In the genomic region with DNA sequence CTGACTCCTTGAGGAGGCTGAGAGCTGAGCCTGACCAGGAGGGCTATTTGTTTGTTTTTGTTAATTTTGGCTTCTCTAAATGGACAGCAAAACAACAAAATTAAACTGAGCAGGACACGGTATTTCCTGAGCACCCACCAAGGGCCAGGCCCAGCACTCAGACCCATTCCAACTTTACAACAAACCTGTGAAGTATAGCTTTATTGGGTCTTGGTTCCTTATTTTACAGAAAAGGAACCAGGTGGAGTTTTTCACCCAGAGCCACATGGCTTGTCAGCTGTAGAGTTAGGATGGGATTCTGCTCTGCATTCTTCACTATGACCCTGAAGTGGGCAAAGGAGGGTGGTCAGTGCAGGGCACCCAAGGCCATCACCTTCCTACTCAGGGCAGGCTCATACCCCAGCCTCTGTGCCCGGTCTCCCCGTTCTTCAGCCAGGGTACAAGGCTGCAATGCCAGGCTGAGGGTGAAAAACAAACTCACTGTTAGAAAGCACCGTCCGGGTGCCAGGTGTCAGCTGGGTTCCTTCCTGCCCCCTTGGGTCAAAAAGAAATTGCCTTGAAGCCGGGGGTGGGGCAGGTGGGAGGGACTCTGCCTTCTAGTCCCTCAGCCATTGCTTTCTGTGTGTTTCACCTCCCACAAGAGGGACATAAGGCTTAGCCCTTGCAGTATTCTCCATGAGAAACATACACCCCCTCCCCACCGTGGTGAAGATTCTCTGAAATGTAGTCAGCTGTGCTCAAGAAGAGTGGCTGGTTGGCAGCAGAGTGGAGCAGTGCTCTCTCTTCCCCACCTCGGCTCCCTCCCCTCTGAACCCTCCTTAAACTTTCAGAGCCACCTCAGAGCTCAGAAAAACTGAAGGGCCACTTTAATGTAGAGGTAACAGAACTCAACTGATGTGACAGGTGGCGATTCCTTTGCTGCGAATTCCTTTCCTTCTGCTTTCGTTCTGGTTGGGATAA, we compare ENCODE assay signal across 12 cellular contexts. TPM values are rescaled to one million over a fixed set of nuclear protein-coding genes. Genes with fewer than 3 reads are reported as not detected.
DNase-seq lines count a peak whose midpoint lies in the region; ATAC-seq, FAIRE-seq and TF ChIP-seq lines count a peak whose summit lies in the region.
"Had no signal": no experiment of that assay in that cellular context is flagged by ENCODE, and none has a peak within 500 bp of the region (broad histone marks: within the 10 kb centered on the region; RNA-seq: fewer than 3 reads in every experiment).

No MANE protein-coding gene starts in this region.

- no peaks in the 10 kb centered on the region for H3K9me3 ChIP-seq in MM.1S (replicated peaks; ENCODE audit: insufficient read depth, low read length)
- no peaks in the 10 kb centered on the region; the same call in 1 of the 3 replicates for H3K9me3 ChIP-seq in GM12878 (replicated peaks; ENCODE audit: control insufficient read depth, insufficient read depth, low read length)
- no peaks in the 10 kb centered on the region for H3K9me3 ChIP-seq in PC-9 (ENCODE audit: insufficient read depth, low read depth)
- H3K9me3 ChIP-seq: testis had no signal

- RAD21 ChIA-PET in GM12878 (lab: Charles Lee; ENCODE audit: unreplicated experiment): interaction anchor here (0.8 to 3.8 kb wide), 4 partner anchors 8 to 39 kb away, joined by 3 to 75 read pairs (median 14); no protein-coding TSS in a partner anchor

- peak overlapping the region; percentile 98 for H3K4me2 ChIP-seq in MM.1S (ENCODE audit: low read depth, low read length)
- H3K4me2 ChIP-seq in GM12878 (ENCODE audit: control insufficient read depth, insufficient read depth): peak overlapping the region; percentile 86
- H3K4me2 ChIP-seq in PC-9: no peak overlapping the region

- H3K4me3 ChIP-seq in MM.1S (ENCODE audit: low read length) (peak overlapping the region; percentile 94), GM12878 (peak overlapping the region; percentile 95), PC-9 (no peak overlapping the region)
- H3K4me3 ChIP-seq: testis had no signal

- peak overlapping the region; percentile 77 for H3K4me3 Mint-ChIP-seq in stimulated activated effector memory CD8-positive, alpha-beta T cell treated with anti-CD3 and anti-CD28 coated beads, Interleukin-12 subunit alpha, Interleukin-12 subunit beta, amount 100 ng/mL, for 72 hours
- H3K4me3 Mint-ChIP-seq: nephron had no signal

- in situ Hi-C loops in GM12878 (cut with MboI): no loop called here

- SMC1A ChIA-PET in GM12878 (lab: Charles Lee; ENCODE audit: uncharacterized antibody, unreplicated experiment): interaction anchor here (0.9 to 4.2 kb wide), 12 partner anchors 7 to 96 kb away, joined by 3 to 52 read pairs (median 4); no protein-coding TSS in a partner anchor

- no peak for TF ChIP-seq EP300 in GM12878 (IDR thresholded peaks at IDR 0.05; ENCODE audit: borderline replicate concordance in 1 of 2, control insufficient read depth in 1 of 2, low read depth in 2 of 2, low read length in 2 of 2)

- peaks cover 22% of the 10 kb centered on the region; the same call in 1 of the 2 replicates for H3F3A ChIP-seq in MM.1S (ENCODE audit: insufficient read depth, low read length)
- H3F3A ChIP-seq in PC-9 (ENCODE audit: insufficient read depth, low read depth): 0 out of 2 replicates have a peak, but pooled peaks cover 4% of the 10 kb centered on the region

- no peak for TF ChIP-seq RAD21 in GM12878 (IDR thresholded peaks at IDR 0.05; ENCODE audit: insufficient read depth, low read depth, low read length)

- H3K79me2 ChIP-seq in MM.1S (ENCODE audit: low read length): peaks cover 73% of the 10 kb centered on the region
- peaks cover 73% of the 10 kb centered on the region for H3K79me2 ChIP-seq in GM12878 (ENCODE audit: control insufficient read depth, insufficient read depth, low read length)
- H3K79me2 ChIP-seq in PC-9 (ENCODE audit: low read depth): no peaks in the 10 kb centered on the region

- H3K4me1 ChIP-seq in MM.1S (ENCODE audit: low read length) (peaks cover 19% of the 10 kb centered on the region), GM12878 (ENCODE audit: control insufficient read depth, insufficient read depth, low read length) (peaks cover 41% of the 10 kb centered on the region), PC-9 (replicated peaks; ENCODE audit: insufficient read depth) (no peaks in the 10 kb centered on the region)

- H3K27me3 ChIP-seq in MM.1S (replicated peaks; ENCODE audit: insufficient read depth, low read length) (no peaks in the 10 kb centered on the region), GM12878 (replicated peaks in 1 of 2; ENCODE audit: control insufficient read depth in 2 of 2, insufficient read depth in 2 of 2, low read length in 1 of 2) (no peaks in the 10 kb centered on the region), PC-9 (ENCODE audit: insufficient read depth, low read depth) (no peaks in the 10 kb centered on the region)
- H3K27me3 ChIP-seq: testis had no signal

- peak overlapping the region; percentile 92 for H3K27ac Mint-ChIP-seq in stimulated activated effector memory CD8-positive, alpha-beta T cell treated with anti-CD3 and anti-CD28 coated beads, Interleukin-12 subunit alpha, Interleukin-12 subunit beta, amount 100 ng/mL, for 72 hours

- no peak overlapping the region for H2AFZ ChIP-seq in MM.1S (ENCODE audit: low read length)
- H2AFZ ChIP-seq in GM12878 (ENCODE audit: control insufficient read depth, low read depth, low read length): no peak overlapping the region
- no peak overlapping the region for H2AFZ ChIP-seq in PC-9

- POLR2A ChIA-PET in GM12878 (lab: Charles Lee) (interaction anchor here (0.6 to 1.2 kb wide), 4 partner anchors 26 to 41 kb away, joined by 3 to 4 read pairs (median 4); no protein-coding TSS in a partner anchor), PC-9 (lab: Charles Lee; ENCODE audit: unreplicated experiment) (no interaction called here)

- peaks cover 79% of the 10 kb centered on the region for H3K4me1 Mint-ChIP-seq in stimulated activated effector memory CD8-positive, alpha-beta T cell treated with anti-CD3 and anti-CD28 coated beads, Interleukin-12 subunit alpha, Interleukin-12 subunit beta, amount 100 ng/mL, for 72 hours

- H3K27ac ChIP-seq in MM.1S (ENCODE audit: low read length) (peak overlapping the region; percentile 71; the same call in 1 of the 2 replicates), GM12878 (ENCODE audit: control insufficient read depth, insufficient read depth) (peak overlapping the region; percentile 96), PC-9 (no peak overlapping the region)
- H3K27ac ChIP-seq: testis had no signal

- WGBS in GM12878 (ENCODE audit: insufficient coverage, insufficient replicate concordance, low lambda C conversion rate, missing lambda C conversion rate): 26% methylated on average over 11 of the region's 11 CpGs

- H3K36me3 ChIP-seq in MM.1S (replicated peaks; ENCODE audit: insufficient read depth, low read length) (no peaks in the 10 kb centered on the region; the same call in 1 of the 2 replicates), GM12878 (ENCODE audit: control insufficient read depth in 2 of 2, insufficient read depth in 2 of 2, low read length in 1 of 2) (peaks cover 4 to 11% of the 10 kb centered on the region in 2 experiments), PC-9 (ENCODE audit: low read depth) (no peaks in the 10 kb centered on the region)

- peak; percentile 8 for DNase-seq in NCI-H82 (lab: John Stamatoyannopoulos, UW)
- DNase-seq in NCI-H82 treated with DMSO at 0.1 percent for 48 hours (lab: John Stamatoyannopoulos, UW; ENCODE audit: unreplicated experiment): no peak
- DNase-seq in MM.1S: peak; percentile 59
- DNase-seq in GM12878 (ENCODE audit: low read depth, low spot score): no peak
- DNase-seq in stimulated activated effector memory CD8-positive, alpha-beta T cell treated with anti-CD3 and anti-CD28 coated beads, Interleukin-12 subunit alpha, Interleukin-12 subunit beta, amount 100 ng/mL, for 72 hours (ENCODE audit: low spot score in 2 of 2): no peak
- no peak for DNase-seq in PC-9
- DNase-seq in left lobe of liver (ENCODE audit: low spot score): no peak
- no peak for DNase-seq in occipital lobe (lab: John Stamatoyannopoulos, UW)
- DNase-seq: 8988T, NCI-H446 treated with DMSO at 0.1 percent for 48 hours, testis had no signal

- BruUV-seq in GM12878 (replicated peaks; lab: Mats Ljungman, UMichigan) (no TSS peak), PC-9 (replicated peaks; lab: Mats Ljungman, UMichigan) (no TSS peak)

- TF ChIP-seq CTCF in MM.1S (IDR thresholded peaks at IDR 0.05; ENCODE audit: low read length): no peak
- TF ChIP-seq CTCF in GM12878 (IDR thresholded peaks at IDR 0.05 in 2 of 3, conservative IDR thresholded peaks at IDR 0.05 in 1 of 3; ENCODE audit: control insufficient read depth in 2 of 3, extremely low read depth in 1 of 3, insufficient read depth in 1 of 3, low read depth in 3 of 3, low read length in 3 of 3): no peak
- TF ChIP-seq CTCF in PC-9 (conservative IDR thresholded peaks at IDR 0.05): no peak

- TF ChIP-seq POLR2A in GM12878 (IDR thresholded peaks at IDR 0.05; ENCODE audit: low read depth, low read length): no peak

- intact Hi-C loops in GM12878 (cut with micrococcal nuclease; ENCODE audit: unreplicated experiment) (loop anchor here (1.0 kb wide), 1 partner anchor 38 kb away; no protein-coding TSS in a partner anchor), PC-9 (cut with micrococcal nuclease; ENCODE audit: unreplicated experiment) (no loop called here)

- CTCF ChIA-PET in GM12878 (lab: Yijun Ruan, JAX) (interaction anchor here (0.9 to 13.8 kb wide), 11 partner anchors 7 to 214 kb away, joined by 3 to 195 read pairs (median 6); no protein-coding TSS in a partner anchor), PC-9 (lab: Charles Lee) (no interaction called here)

- no peak for FAIRE-seq in GM12878 (lab: Jason Lieb, UNC)

- no peaks in the 10 kb centered on the region for H3K9me2 ChIP-seq in MM.1S (replicated peaks; ENCODE audit: insufficient read depth, low read length)
- H3K9me2 ChIP-seq in PC-9 (ENCODE audit: insufficient read depth): no peaks in the 10 kb centered on the region

- H3K9ac ChIP-seq in MM.1S (ENCODE audit: low read length) (peak overlapping the region; percentile 74; the same call in 1 of the 2 replicates), GM12878 (ENCODE audit: control insufficient read depth, insufficient read depth, low read length) (peak overlapping the region; percentile 97)

- H3K36me3 Mint-ChIP-seq in stimulated activated effector memory CD8-positive, alpha-beta T cell treated with anti-CD3 and anti-CD28 coated beads, Interleukin-12 subunit alpha, Interleukin-12 subunit beta, amount 100 ng/mL, for 72 hours: peaks cover 86% of the 10 kb centered on the region

- H4K20me1 ChIP-seq in MM.1S (ENCODE audit: insufficient read depth, low read length): peaks cover 10% of the 10 kb centered on the region; the same call in 1 of the 2 replicates
- H4K20me1 ChIP-seq in GM12878 (ENCODE audit: control insufficient read depth, insufficient read depth): peaks cover 20% of the 10 kb centered on the region; the same call in 1 of the 2 replicates
- no peaks in the 10 kb centered on the region for H4K20me1 ChIP-seq in PC-9 (ENCODE audit: insufficient read depth)

- ATAC-seq in GM12878 (peak; percentile 13), left lobe of liver (no peak)
- ATAC-seq in stimulated activated effector memory CD8-positive, alpha-beta T cell treated with anti-CD3 and anti-CD28 coated beads, Interleukin-12 subunit alpha, Interleukin-12 subunit beta, amount 100 ng/mL, for 72 hours: no peak

- H3K9me3 Mint-ChIP-seq in stimulated activated effector memory CD8-positive, alpha-beta T cell treated with anti-CD3 and anti-CD28 coated beads, Interleukin-12 subunit alpha, Interleukin-12 subunit beta, amount 100 ng/mL, for 72 hours: peaks cover 2% of the 10 kb centered on the region
- H3K9me3 Mint-ChIP-seq: nephron had no signal

RNA-seq across cellular contexts. Expression of a gene that starts 2.2 kb away (rescaled TPM):
- 168 and 195 TPM in 2 replicates for total RNA-seq in GM12878 (2013; cell fraction: nucleolus; rRNA removed)
- total RNA-seq in GM12878 (2014; rRNA removed) (96.0 and 98.5 TPM in 2 replicates), GM12878 (2014; rRNA removed; fragmentation: Illumina TruSeq; extraction: Trizol) (42.6 and 42.8 TPM in 2 replicates), GM12878 (2021) (114 and 117 TPM in 2 replicates), PC-9 (2021) (29.6 and 38.7 TPM in 2 replicates), left lobe of liver (60.3 TPM), occipital lobe (4.2 TPM)
- polyA plus RNA-seq in GM12878 (2011; ENCODE audit: low read depth): 26.5 TPM
- polyA plus RNA-seq in GM12878 (2011; rRNA removed) (13.6 and 27.4 TPM in 2 replicates), GM12878 (2014; fragmentation: Illumina TruSeq; extraction: Trizol) (20.8 and 48.3 TPM in 2 replicates), GM12878 (2014; fragmentation: Nextera tagmentation; extraction: Ambion mirVana) (1 to 10 TPM in 1 of 2 experiments, under 1 TPM in 1; 0.68 to 1.7 TPM), GM12878 (2014; rRNA removed) (47.9 and 59.7 TPM in 2 replicates), GM12878 (2016; fragmentation: Nextera tagmentation; extraction: Ambion mirVana) (10 to 100 TPM; 23.7 to 25.9 TPM)
- polyA plus RNA-seq in GM12878 (2011; cell fraction: cytosol; rRNA removed): 29.5 and 30.9 TPM in 2 replicates
- 145 and 151 TPM in 2 replicates for polyA plus RNA-seq in GM12878 (2011; cell fraction: nucleus; rRNA removed)
- 55.8 and 60.1 TPM in 2 replicates for polyA plus RNA-seq in GM12878 (2012)
- 66.3 and 101 TPM in 2 replicates for polyA minus RNA-seq in GM12878 (2011; rRNA and poly(A)+ RNA removed)
- 29.9 and 34.2 TPM in 2 replicates for polyA minus RNA-seq in GM12878 (2011; cell fraction: cytosol; rRNA and poly(A)+ RNA removed)
- polyA minus RNA-seq in GM12878 (2011; cell fraction: nucleus; rRNA and poly(A)+ RNA removed): 65.5 and 85.2 TPM in 2 replicates

RNA-seq across cellular contexts. Expression of a gene that starts 48.6 kb away (rescaled TPM):
- total RNA-seq in GM12878 (2013; cell fraction: nucleolus; rRNA removed): not detected in 2 replicates
- not detected in 2 replicates for total RNA-seq in GM12878 (2014; rRNA removed)
- not detected in 2 replicates for total RNA-seq in GM12878 (2014; rRNA removed; fragmentation: Illumina TruSeq; extraction: Trizol)
- total RNA-seq in GM12878 (2021): not detected in 2 replicates
- polyA plus RNA-seq in GM12878 (2011; ENCODE audit: low read depth): not detected
- 0.04 TPM in 1 of 2 replicates, not detected in the other for polyA plus RNA-seq in GM12878 (2011; rRNA removed)
- not detected in 2 replicates for polyA plus RNA-seq in GM12878 (2011; cell fraction: cytosol; rRNA removed)
- not detected in 2 replicates for polyA plus RNA-seq in GM12878 (2011; cell fraction: nucleus; rRNA removed)
- not detected in 2 replicates for polyA plus RNA-seq in GM12878 (2012)
- 0.04 and 0.43 TPM in 2 replicates for polyA plus RNA-seq in GM12878 (2014; fragmentation: Illumina TruSeq; extraction: Trizol)
- under 1 TPM in 1 of 2 experiments, not detected in 1; 0.04 TPM for polyA plus RNA-seq in GM12878 (2014; fragmentation: Nextera tagmentation; extraction: Ambion mirVana)
- not detected in 2 replicates for polyA plus RNA-seq in GM12878 (2014; rRNA removed)
- polyA plus RNA-seq in GM12878 (2016; fragmentation: Nextera tagmentation; extraction: Ambion mirVana): not detected
- polyA minus RNA-seq in GM12878 (2011; rRNA and poly(A)+ RNA removed): 0.59 TPM in 1 of 2 replicates, not detected in the other
- polyA minus RNA-seq in GM12878 (2011; cell fraction: cytosol; rRNA and poly(A)+ RNA removed): not detected in 2 replicates
- polyA minus RNA-seq in GM12878 (2011; cell fraction: nucleus; rRNA and poly(A)+ RNA removed): not detected in 2 replicates
- 5.0 and 8.4 TPM in 2 replicates for total RNA-seq in PC-9 (2021)
- total RNA-seq in left lobe of liver: 16.0 TPM
- total RNA-seq in occipital lobe: not detected

Comparison
In these comparisons a context has a peak if more than half of its experiments do, and no peak if none do; other contexts are left out.
1. DNase-seq: peak in NCI-H82 (single experiment) and MM.1S (single experiment); none in NCI-H82 treated with DMSO at 0.1 percent for 48 hours (single experiment), GM12878 (single experiment), stimulated activated effector memory CD8-positive, alpha-beta T cell treated with anti-CD3 and anti-CD28 coated beads, Interleukin-12 subunit alpha, Interleukin-12 subunit beta, amount 100 ng/mL, for 72 hours (0 of 2), PC-9 (0 of 2), left lobe of liver (single experiment) and occipital lobe (single experiment).